1 cellular context compared by ENCODE assay signal in the genomic region with DNA sequence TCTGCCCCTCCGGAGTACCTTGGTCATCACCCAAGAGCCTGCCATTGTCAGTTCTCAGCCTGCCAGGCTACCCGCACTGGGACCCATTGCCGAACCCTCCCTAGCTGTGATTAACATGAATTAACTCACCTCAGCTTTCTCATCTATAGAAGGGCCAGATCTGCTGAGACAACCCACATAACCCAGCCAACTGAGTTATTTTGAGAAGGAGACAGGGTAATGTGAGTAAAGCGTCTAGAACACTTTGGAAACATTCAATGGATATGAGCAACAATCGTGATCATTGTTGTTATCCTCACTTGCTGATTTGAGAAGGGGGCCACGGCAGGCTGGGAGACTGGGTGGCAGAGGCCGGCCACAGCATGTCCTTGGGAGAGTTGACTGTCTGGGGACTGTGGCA.
TF ChIP-seq lines count a peak whose summit lies in the region.

No MANE protein-coding gene starts in this region.

TF ChIP-seq in IMR-90, 13 proteins besides CTCF, POLR2A, EP300 and RAD21:
- TF ChIP-seq BHLHE40 (IDR thresholded peaks at IDR 0.05; ENCODE audit: low read depth, low read length) (no peak), MAFK (IDR thresholded peaks at IDR 0.05; ENCODE audit: low read depth, low read length) (no peak), FOS (IDR thresholded peaks at IDR 0.05; ENCODE audit: low read depth, low read length) (no peak), MXI1 (IDR thresholded peaks at IDR 0.05; ENCODE audit: borderline replicate concordance, low read depth, low read length) (no peak), RCOR1 (IDR thresholded peaks at IDR 0.05; ENCODE audit: insufficient replicate concordance, low read length) (no peak), SMC3 (IDR thresholded peaks at IDR 0.05; ENCODE audit: low read depth, low read length) (no peak), CHD1 (IDR thresholded peaks at IDR 0.05; ENCODE audit: low read depth, low read length) (no peak), NFE2L2 (IDR thresholded peaks at IDR 0.05; ENCODE audit: low read depth, low read length) (no peak), CEBPB (IDR thresholded peaks at IDR 0.05; ENCODE audit: low read depth, low read length) (no peak), MAZ (IDR thresholded peaks at IDR 0.05; ENCODE audit: borderline replicate concordance, low read depth, low read length) (no peak)
- TF ChIP-seq, protein P1, sequence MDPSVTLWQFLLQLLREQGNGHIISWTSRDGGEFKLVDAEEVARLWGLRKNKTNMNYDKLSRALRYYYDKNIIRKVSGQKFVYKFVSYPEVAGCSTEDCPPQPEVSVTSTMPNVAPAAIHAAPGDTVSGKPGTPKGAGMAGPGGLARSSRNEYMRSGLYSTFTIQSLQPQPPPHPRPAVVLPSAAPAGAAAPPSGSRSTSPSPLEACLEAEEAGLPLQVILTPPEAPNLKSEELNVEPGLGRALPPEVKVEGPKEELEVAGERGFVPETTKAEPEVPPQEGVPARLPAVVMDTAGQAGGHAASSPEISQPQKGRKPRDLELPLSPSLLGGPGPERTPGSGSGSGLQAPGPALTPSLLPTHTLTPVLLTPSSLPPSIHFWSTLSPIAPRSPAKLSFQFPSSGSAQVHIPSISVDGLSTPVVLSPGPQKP (IDR thresholded peaks at IDR 0.05; ENCODE audit: borderline replicate concordance, low read depth, low read length), result no peak
